Comparison of ENCODE assay signal across 17 cellular contexts in the genomic region with DNA sequence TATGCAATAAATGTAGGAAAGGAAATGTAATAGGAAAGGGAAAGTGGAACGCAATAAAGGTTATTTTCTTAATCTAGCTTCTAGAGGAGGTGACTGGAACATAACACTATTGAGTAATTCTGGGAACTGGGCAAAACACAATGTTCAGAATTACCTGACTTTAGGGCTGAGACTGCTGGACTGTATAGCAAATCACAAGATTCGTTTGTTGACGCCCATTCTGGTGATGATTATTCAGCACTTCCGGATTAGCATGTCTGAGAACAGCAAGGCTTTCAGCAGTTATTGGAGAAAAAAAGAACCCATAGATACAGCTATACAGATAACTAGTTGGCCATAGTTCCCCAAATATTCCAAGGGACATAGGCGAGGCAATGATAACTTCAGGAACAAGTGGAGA. TPM values are rescaled to one million over a fixed set of nuclear protein-coding genes. Genes with fewer than 3 reads are reported as not detected.
A peak's percentile ranks its signal among the peaks of the same experiment; 100 is the strongest.
DNase-seq lines count a peak whose midpoint lies in the region; ATAC-seq and TF ChIP-seq lines count a peak whose summit lies in the region.
"Had no signal": no experiment of that assay in that cellular context is flagged by ENCODE, and none has a peak within 500 bp of the region (broad histone marks: within the 10 kb centered on the region; RNA-seq: fewer than 3 reads in every experiment).

No MANE protein-coding gene starts in this region.

- no peak for TF ChIP-seq CTCF in CD14-positive monocyte (IDR thresholded peaks at IDR 0.05)

- CTCF ChIA-PET in CD8-positive, alpha-beta memory T cell (lab: Charles Lee): interaction anchor here (1.0 to 2.0 kb wide), 4 partner anchors 13 to 61 kb away, joined by 3 to 7 read pairs (median 4); no protein-coding TSS in a partner anchor

- peak overlapping the region; percentile 58 for H3K4me3 Mint-ChIP-seq in activated T-cell treated with anti-CD3 and anti-CD28 coated beads, Interleukin-2, amount 50 U/mL, for 4 hours
- peak overlapping the region; percentile 66 to 87 (median 80) for H3K4me3 Mint-ChIP-seq in CD8-positive, alpha-beta memory T cell
- H3K4me3 Mint-ChIP-seq in activated T-helper 17 cell treated with anti-CD3 and anti-CD28 coated beads, Interleukin-2, amount 50 U/mL, for 72 hours: no peak overlapping the region
- no peak overlapping the region for H3K4me3 Mint-ChIP-seq in CD14-positive monocyte
- H3K4me3 Mint-ChIP-seq: B cell; CD4-positive, CD25-positive, alpha-beta regulatory T cell had no signal

- H3K4me1 ChIP-seq in CD8-positive, alpha-beta memory T cell (ENCODE audit: insufficient read depth, low read length): peaks cover 17% of the 10 kb centered on the region

- H3K9me3 ChIP-seq in CD8-positive, alpha-beta memory T cell (ENCODE audit: low read length): no peaks in the 10 kb centered on the region

- peaks cover 2% of the 10 kb centered on the region for H3K27me3 Mint-ChIP-seq in activated T-cell treated with anti-CD3 and anti-CD28 coated beads, Interleukin-2, amount 50 U/mL, for 4 hours (ENCODE audit: low read depth)
- H3K27me3 Mint-ChIP-seq in CD8-positive, alpha-beta memory T cell: no peaks in the 10 kb centered on the region
- peaks cover 11% of the 10 kb centered on the region for H3K27me3 Mint-ChIP-seq in activated T-helper 17 cell treated with anti-CD3 and anti-CD28 coated beads, Interleukin-2, amount 50 U/mL, for 72 hours
- no peaks in the 10 kb centered on the region for H3K27me3 Mint-ChIP-seq in CD14-positive monocyte (ENCODE audit: low read depth in 3 of 3)

- no peak overlapping the region for H3K4me3 ChIP-seq in CD8-positive, alpha-beta memory T cell (ENCODE audit: low read length)

- no peaks in the 10 kb centered on the region for H3K27me3 ChIP-seq in CD8-positive, alpha-beta memory T cell (ENCODE audit: insufficient read depth, low read length, poor library complexity, severe bottlenecking)

- peaks cover 44% of the 10 kb centered on the region for H3K4me1 Mint-ChIP-seq in activated T-cell treated with anti-CD3 and anti-CD28 coated beads, Interleukin-2, amount 50 U/mL, for 4 hours (ENCODE audit: low read depth)
- peaks cover 62 to 91% (median 87%) of the 10 kb centered on the region in 3 donors for H3K4me1 Mint-ChIP-seq in CD8-positive, alpha-beta memory T cell
- H3K4me1 Mint-ChIP-seq in activated T-helper 17 cell treated with anti-CD3 and anti-CD28 coated beads, Interleukin-2, amount 50 U/mL, for 72 hours: peaks cover 11% of the 10 kb centered on the region
- H3K4me1 Mint-ChIP-seq in CD14-positive monocyte: no peaks in the 10 kb centered on the region
- H3K4me1 Mint-ChIP-seq: B cell; CD4-positive, CD25-positive, alpha-beta regulatory T cell had no signal

- H3K36me3 Mint-ChIP-seq in activated T-cell treated with anti-CD3 and anti-CD28 coated beads, Interleukin-2, amount 50 U/mL, for 4 hours (ENCODE audit: insufficient read depth): no peaks in the 10 kb centered on the region
- H3K36me3 Mint-ChIP-seq in CD8-positive, alpha-beta memory T cell: peaks cover 4 to 27% (median 4%) of the 10 kb centered on the region in 3 donors
- no peaks in the 10 kb centered on the region for H3K36me3 Mint-ChIP-seq in activated T-helper 17 cell treated with anti-CD3 and anti-CD28 coated beads, Interleukin-2, amount 50 U/mL, for 72 hours (ENCODE audit: low read depth)
- no peaks in the 10 kb centered on the region for H3K36me3 Mint-ChIP-seq in CD14-positive monocyte
- H3K36me3 Mint-ChIP-seq: CD4-positive, CD25-positive, alpha-beta regulatory T cell had no signal

- no peaks in the 10 kb centered on the region for H3K36me3 ChIP-seq in CD8-positive, alpha-beta memory T cell (ENCODE audit: insufficient read depth, low read length)

- POLR2A ChIA-PET in CD8-positive, alpha-beta memory T cell (lab: Charles Lee): interaction anchor here (0.5 to 1.4 kb wide), 3 partner anchors 12 to 69 kb away, joined by 3 to 4 read pairs (median 3); no protein-coding TSS in a partner anchor

- intact Hi-C loops in CD14-positive monocyte (cut with micrococcal nuclease): no loop called here

- no peaks in the 10 kb centered on the region for H3K9me3 Mint-ChIP-seq in activated T-cell treated with anti-CD3 and anti-CD28 coated beads, Interleukin-2, amount 50 U/mL, for 4 hours
- no peaks in the 10 kb centered on the region for H3K9me3 Mint-ChIP-seq in CD8-positive, alpha-beta memory T cell
- no peaks in the 10 kb centered on the region for H3K9me3 Mint-ChIP-seq in activated T-helper 17 cell treated with anti-CD3 and anti-CD28 coated beads, Interleukin-2, amount 50 U/mL, for 72 hours
- H3K9me3 Mint-ChIP-seq in CD14-positive monocyte: peaks cover 0 to 7% (median 4%) of the 10 kb centered on the region in 7 donors

- no peak for ATAC-seq in activated T-cell treated with anti-CD3 and anti-CD28 coated beads, Interleukin-2, amount 50 U/mL, for 4 hours
- no peak for ATAC-seq in activated T-helper 17 cell treated with anti-CD3 and anti-CD28 coated beads, Interleukin-2, amount 50 U/mL, for 72 hours (replicated peaks)

- DNase-seq in activated T-cell treated with anti-CD3 and anti-CD28 coated beads, Interleukin-2, amount 50 U/mL, for 4 hours: no peak
- DNase-seq in activated T-cell treated with anti-CD3 and anti-CD28 coated beads for 4 hours (no peak), lung microvascular endothelial cell (ENCODE audit: low read depth in 2 of 2) (peak; percentile 12 to 66), NCI-H82 treated with DMSO at 0.1 percent for 48 hours (lab: John Stamatoyannopoulos, UW; ENCODE audit: unreplicated experiment) (no peak), CD14-positive monocyte (ENCODE audit: low spot score) (no peak)
- peak in 1 of 5 donors; percentile 53 for DNase-seq in CD8-positive, alpha-beta memory T cell
- DNase-seq in activated effector memory CD4-positive, alpha-beta T cell treated with anti-CD3 and anti-CD28 coated beads, Interleukin-2, amount 50 U/mL, for 16 hours: no peak
- DNase-seq: GF-D8, KBM-7, NCI-H1105 treated with DMSO at 0.1 percent for 48 hours, NCI-H1694 treated with DMSO at 0.1 percent for 48 hours, Right ventricle myocardium superior had no signal

- H3K27ac Mint-ChIP-seq in CD8-positive, alpha-beta memory T cell: peak overlapping the region; percentile 81 to 96 (median 93)
- H3K27ac Mint-ChIP-seq in activated T-helper 17 cell treated with anti-CD3 and anti-CD28 coated beads, Interleukin-2, amount 50 U/mL, for 72 hours: peak overlapping the region; percentile 28
- H3K27ac Mint-ChIP-seq in CD14-positive monocyte: peak overlapping the region in 1 of 7 donors; percentile 30
- H3K27ac Mint-ChIP-seq: B cell; CD4-positive, CD25-positive, alpha-beta regulatory T cell had no signal

- no peak overlapping the region for H3K27ac ChIP-seq in CD8-positive, alpha-beta memory T cell (ENCODE audit: low read depth, low read length)

RNA-seq across cellular contexts. Expression of gene KLRD1, which starts 2.3 kb away (rescaled TPM):
- 10 to 100 TPM in 1 of 3 donors, 1 to 10 TPM in 2; 6.9 to 17.7 (median 7.2) TPM for total RNA-seq in activated T-cell treated with anti-CD3 and anti-CD28 coated beads, Interleukin-2, amount 50 U/mL, for 4 hours
- total RNA-seq in CD8-positive, alpha-beta memory T cell: 10 to 100 TPM; 65.4 to 70.1 TPM
- polyA plus RNA-seq in CD8-positive, alpha-beta memory T cell: 177 TPM
- 1 to 10 TPM in 1 of 2 donors, not detected in 1; 1.1 TPM for total RNA-seq in activated T-helper 17 cell treated with anti-CD3 and anti-CD28 coated beads, Interleukin-2, amount 50 U/mL, for 72 hours
- under 0.01 and 0.20 TPM in 2 replicates for total RNA-seq in lung microvascular endothelial cell
- polyA plus RNA-seq in CD14-positive monocyte: under 1 TPM; 0.51 to 0.79 TPM
- total RNA-seq: A172, NCI-H460 had no signal

Comparison
In these comparisons a context has a peak if more than half of its experiments do, and no peak if none do; other contexts are left out.
1. DNase-seq: peak in lung microvascular endothelial cell (2 of 2); none in activated T-cell treated with anti-CD3 and anti-CD28 coated beads, Interleukin-2, amount 50 U/mL, for 4 hours (single experiment), activated T-cell treated with anti-CD3 and anti-CD28 coated beads for 4 hours (single experiment), activated effector memory CD4-positive, alpha-beta T cell treated with anti-CD3 and anti-CD28 coated beads, Interleukin-2, amount 50 U/mL, for 16 hours (single experiment), NCI-H82 treated with DMSO at 0.1 percent for 48 hours (single experiment) and CD14-positive monocyte (single experiment).
2. H3K4me3 Mint-ChIP-seq: peak in activated T-cell treated with anti-CD3 and anti-CD28 coated beads, Interleukin-2, amount 50 U/mL, for 4 hours (single experiment) and CD8-positive, alpha-beta memory T cell (7 of 7); none in activated T-helper 17 cell treated with anti-CD3 and anti-CD28 coated beads, Interleukin-2, amount 50 U/mL, for 72 hours (single experiment) and CD14-positive monocyte (0 of 2).